8 cellular contexts compared by ENCODE assay signal in the genomic region with DNA sequence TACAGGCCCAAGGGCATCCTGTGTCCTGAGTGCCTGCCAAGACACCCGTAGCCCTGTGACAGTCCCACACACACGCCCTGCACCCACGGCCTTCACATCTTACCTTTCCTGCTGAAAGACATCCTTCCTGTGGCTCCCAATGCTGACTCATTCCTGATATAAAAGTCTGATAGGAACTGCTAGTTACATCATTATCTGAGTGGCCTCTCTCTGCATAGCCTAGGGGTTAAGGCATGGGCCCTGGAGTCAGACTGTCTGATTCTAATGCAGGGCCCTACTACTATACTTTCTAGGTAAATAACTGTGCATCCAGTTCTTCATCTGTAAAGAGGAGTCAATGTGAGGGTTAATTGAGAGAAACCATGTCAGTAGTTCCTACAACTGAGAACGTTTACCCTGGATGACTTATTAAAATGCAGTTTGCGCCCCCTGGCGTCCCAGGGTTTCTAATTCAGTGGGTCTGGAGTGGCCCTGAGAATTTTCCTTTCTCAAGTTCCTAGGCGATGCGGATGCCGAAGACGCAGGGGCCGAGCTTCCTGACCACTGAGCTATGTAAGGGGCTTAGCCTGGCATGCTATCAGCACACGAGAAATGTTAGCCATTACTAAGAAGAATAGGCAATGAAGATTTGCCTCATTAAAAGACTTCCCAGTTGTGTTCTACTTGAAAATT. TPM values are rescaled to one million over a fixed set of nuclear protein-coding genes. Genes with fewer than 3 reads are reported as not detected.
DNase-seq lines count a peak whose midpoint lies in the region; ATAC-seq and TF ChIP-seq lines count a peak whose summit lies in the region.

No MANE protein-coding gene starts in this region.

- H3K4me2 ChIP-seq in DND-41 (ENCODE audit: insufficient read depth, low read length), result no peak overlapping the region

- peaks cover 5% of the 10 kb centered on the region for H3K27me3 ChIP-seq in DND-41 (ENCODE audit: insufficient read depth, low read length, poor library complexity)
- H3K27me3 ChIP-seq in H7 (ENCODE audit: control insufficient read depth, insufficient read depth, low read length), result no peaks in the 10 kb centered on the region; the same call in none of the 2 replicates

- intact Hi-C loops in left ventricle myocardium superior (cut with micrococcal nuclease), result loop anchor here (5.0 kb wide), 1 partner anchor 123 kb away; no protein-coding TSS in a partner anchor

- no peaks in the 10 kb centered on the region for H3K9me3 ChIP-seq in DND-41 (ENCODE audit: insufficient read depth, low read length, severe bottlenecking)

- no peak overlapping the region for H3K27ac Mint-ChIP-seq in activated naive CD8-positive, alpha-beta T cell treated with anti-CD3 and anti-CD28 coated beads, Interleukin-2, amount 10 ng/mL, durations not matched to agents 7 days and 5 days

- H3K36me3 Mint-ChIP-seq in activated naive CD8-positive, alpha-beta T cell treated with anti-CD3 and anti-CD28 coated beads, Interleukin-2, amount 10 ng/mL, durations not matched to agents 7 days and 5 days, result no peaks in the 10 kb centered on the region

- DNase-seq in DND-41, result peak; percentile 61
- peak; percentile 78 for DNase-seq in H7
- peak; percentile 51 for DNase-seq in NCI-H1048 (lab: John Stamatoyannopoulos, UW)
- DNase-seq in SKM-1 treated with dmso at 0.1 percent for 144 hours (lab: John Stamatoyannopoulos, UW; ENCODE audit: unreplicated experiment), result peak; percentile 64
- peak; percentile 68 for DNase-seq in activated naive CD8-positive, alpha-beta T cell treated with anti-CD3 and anti-CD28 coated beads, Interleukin-2, amount 10 ng/mL, durations not matched to agents 7 days and 5 days
- peak; percentile 86 for DNase-seq in left ventricle myocardium superior
- DNase-seq in putamen (ENCODE audit: low spot score), result peak; percentile 74

- no peaks in the 10 kb centered on the region for H3K79me2 ChIP-seq in DND-41 (ENCODE audit: insufficient read depth, low read length)

- H3K36me3 ChIP-seq in DND-41 (ENCODE audit: insufficient read depth, low read length) (no peaks in the 10 kb centered on the region), H7 (replicated peaks; ENCODE audit: control insufficient read depth, insufficient read depth, low read length) (no peaks in the 10 kb centered on the region)

- no peak overlapping the region for H3K4me3 Mint-ChIP-seq in activated naive CD8-positive, alpha-beta T cell treated with anti-CD3 and anti-CD28 coated beads, Interleukin-2, amount 10 ng/mL, durations not matched to agents 7 days and 5 days

- H4K20me1 ChIP-seq in DND-41 (ENCODE audit: insufficient read depth, low read length), result no peaks in the 10 kb centered on the region

- peak; percentile 74 for TF ChIP-seq CTCF in DND-41 (IDR thresholded peaks at IDR 0.05; ENCODE audit: borderline replicate concordance, extremely low read depth, low read length, poor library complexity, severe bottlenecking)

- peaks cover 16% of the 10 kb centered on the region for H3K4me1 Mint-ChIP-seq in activated naive CD8-positive, alpha-beta T cell treated with anti-CD3 and anti-CD28 coated beads, Interleukin-2, amount 10 ng/mL, durations not matched to agents 7 days and 5 days

- no peak overlapping the region for H3K4me3 ChIP-seq in DND-41 (ENCODE audit: low read depth in 1 of 2, low read length in 2 of 2)
- no peak overlapping the region for H3K4me3 ChIP-seq in H7 (ENCODE audit: insufficient read depth, low read depth, low read length)

- H3K4me1 ChIP-seq in DND-41 (ENCODE audit: insufficient read depth, low read length), result no peaks in the 10 kb centered on the region

- H3K27me3 Mint-ChIP-seq in activated naive CD8-positive, alpha-beta T cell treated with anti-CD3 and anti-CD28 coated beads, Interleukin-2, amount 10 ng/mL, durations not matched to agents 7 days and 5 days, result peaks cover 13% of the 10 kb centered on the region

- H3K27ac ChIP-seq in DND-41 (ENCODE audit: low read length), result no peak overlapping the region

- H2AFZ ChIP-seq in DND-41 (ENCODE audit: low read depth, low read length), result no peak overlapping the region

- ATAC-seq in DND-41 (ENCODE audit: insufficient read depth, low read depth), result peak; percentile 81
- ATAC-seq in activated naive CD8-positive, alpha-beta T cell treated with anti-CD3 and anti-CD28 coated beads, Interleukin-2, amount 10 ng/mL, durations not matched to agents 7 days and 5 days (ENCODE audit: low read depth), result peak; percentile 65
- ATAC-seq in left ventricle myocardium superior, result peak; percentile 72
- ATAC-seq in HG02973 (IDR thresholded peaks at IDR 0.05; ENCODE audit: unreplicated experiment), result no peak

- POLR2A ChIA-PET in activated naive CD8-positive, alpha-beta T cell treated with anti-CD3 and anti-CD28 coated beads, Interleukin-2, amount 10 ng/mL, durations not matched to agents 7 days and 5 days (lab: Charles Lee), result no interaction called here

- no peaks in the 10 kb centered on the region for H3K9me3 Mint-ChIP-seq in activated naive CD8-positive, alpha-beta T cell treated with anti-CD3 and anti-CD28 coated beads, Interleukin-2, amount 10 ng/mL, durations not matched to agents 7 days and 5 days

- H3K9ac ChIP-seq in DND-41 (ENCODE audit: low read depth, low read length), result no peak overlapping the region

RNA-seq across cellular contexts. Expression of a gene that starts 6.0 kb away (rescaled TPM):
- 0.15 TPM in 1 of 2 replicates, not detected in the other for total RNA-seq in H7 (2014; rRNA removed; shearing (Covaris generic))
- not detected for total RNA-seq in activated naive CD8-positive, alpha-beta T cell treated with anti-CD3 and anti-CD28 coated beads, Interleukin-2, amount 10 ng/mL, durations not matched to agents 7 days and 5 days
- not detected for total RNA-seq in left ventricle myocardium superior
